ENCODE assay signal across 21 cellular contexts in the genomic region with DNA sequence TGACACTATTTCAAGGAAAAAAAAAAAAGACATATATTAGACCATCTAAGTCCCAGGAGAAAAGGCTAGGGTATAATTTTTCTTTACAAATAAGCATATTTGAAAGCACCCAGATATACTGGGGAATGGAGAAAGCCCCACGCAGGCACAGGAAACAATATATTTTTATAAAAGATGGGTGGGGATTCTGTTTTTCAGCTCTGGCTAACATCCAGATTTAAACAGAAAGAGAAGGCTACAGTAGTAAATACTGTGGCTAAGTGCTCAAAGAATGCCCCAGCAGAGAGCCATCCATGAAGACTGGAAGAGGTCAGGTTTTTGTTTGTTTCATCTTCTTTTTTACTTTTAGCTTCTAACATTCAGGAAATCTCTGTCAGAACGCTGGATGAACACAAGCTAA.
"Had no signal": no experiment of that assay in that cellular context is flagged by ENCODE, and none has a peak within 500 bp of the region (broad histone marks: within the 10 kb centered on the region; RNA-seq: fewer than 3 reads in every experiment).

No MANE protein-coding gene starts in this region.

- H3K4me3 ChIP-seq: esophagus squamous epithelium, gastroesophageal sphincter, heart left ventricle, psoas muscle, right lobe of liver, tibial artery, upper lobe of left lung, vagina had no signal

- H3K4me1 Mint-ChIP-seq: mesothelial cell of epicardium; stimulated activated effector memory CD8-positive, alpha-beta T cell treated with anti-CD3 and anti-CD28 coated beads, Interleukin-12 subunit alpha, Interleukin-12 subunit beta, amount 100 ng/mL, for 72 hours had no signal

- ATAC-seq: effector memory CD8-positive, alpha-beta T cell; gastroesophageal sphincter; heart left ventricle; psoas muscle; right lobe of liver; stimulated activated effector memory CD8-positive, alpha-beta T cell treated with anti-CD3 and anti-CD28 coated beads, Interleukin-12 subunit alpha, Interleukin-12 subunit beta, amount 100 ng/mL, for 72 hours had no signal

- DNase-seq: effector memory CD8-positive, alpha-beta T cell; esophagus squamous epithelium; foreskin fibroblast; heart left ventricle; hippocampal formation; kidney glomerular epithelial cell; psoas muscle; retina; right lobe of liver; stimulated activated CD4-positive, alpha-beta T cell treated with anti-CD3 and anti-CD28 coated beads, Interleukin-4, amount 100 ng/mL, for 1 hour; stimulated activated CD8-positive, alpha-beta memory T cell treated with anti-CD3 and anti-CD28 coated beads, Interleukin-4, amount 100 ng/mL, for 48 hours; tibial artery; upper lobe of left lung had no signal

- H3K27ac ChIP-seq: esophagus squamous epithelium, gastroesophageal sphincter, heart left ventricle, neutrophil, psoas muscle, right lobe of liver, tibial artery, upper lobe of left lung, vagina had no signal

- H3K4me3 Mint-ChIP-seq: dendritic cell treated with granulocyte-macrophage colony-stimulating factor and Interleukin-4, amounts not matched to agents 40 ng/mL and 50 ng/mL, for 4 days; memory B cell; mesothelial cell of epicardium; stimulated activated effector memory CD8-positive, alpha-beta T cell treated with anti-CD3 and anti-CD28 coated beads, Interleukin-12 subunit alpha, Interleukin-12 subunit beta, amount 100 ng/mL, for 72 hours; stimulated activated naive CD8-positive, alpha-beta T cell treated with anti-CD3 and anti-CD28 coated beads, Interleukin-15, Interleukin-2, amounts not matched to agents 100 ng/mL and 50 ng/mL, for 24 hours had no signal

- H3K27me3 Mint-ChIP-seq: dendritic cell treated with granulocyte-macrophage colony-stimulating factor and Interleukin-4, amounts not matched to agents 40 ng/mL and 50 ng/mL, for 4 days; effector memory CD8-positive, alpha-beta T cell; memory B cell; stimulated activated naive CD8-positive, alpha-beta T cell treated with anti-CD3 and anti-CD28 coated beads, Interleukin-15, Interleukin-2, amounts not matched to agents 100 ng/mL and 50 ng/mL, for 24 hours had no signal

- H3K27me3 ChIP-seq: esophagus squamous epithelium, gastroesophageal sphincter, heart left ventricle, neutrophil, right lobe of liver, tibial artery, upper lobe of left lung, vagina had no signal

- H3K27ac Mint-ChIP-seq: dendritic cell treated with granulocyte-macrophage colony-stimulating factor and Interleukin-4, amounts not matched to agents 40 ng/mL and 50 ng/mL, for 4 days; memory B cell; mesothelial cell of epicardium; stimulated activated effector memory CD8-positive, alpha-beta T cell treated with anti-CD3 and anti-CD28 coated beads, Interleukin-12 subunit alpha, Interleukin-12 subunit beta, amount 100 ng/mL, for 72 hours; stimulated activated naive CD8-positive, alpha-beta T cell treated with anti-CD3 and anti-CD28 coated beads, Interleukin-15, Interleukin-2, amounts not matched to agents 100 ng/mL and 50 ng/mL, for 24 hours had no signal

- H3K4me1 ChIP-seq: esophagus squamous epithelium, gastroesophageal sphincter, psoas muscle, right lobe of liver, tibial artery, upper lobe of left lung had no signal
